Comparison of ENCODE assay signal across 3 cellular contexts in genomic region chr11:17791144-17791543, GRCh38.
TF ChIP-seq lines count a peak whose summit lies in the region.

No MANE protein-coding gene starts in this region.

TF ChIP-seq in SK-N-SH treated with all-trans-retinoic acid at 6 μM for 48 hours, 23 proteins besides CTCF, POLR2A, EP300 and RAD21 (continued from another document):
- TF ChIP-seq, protein P1, sequence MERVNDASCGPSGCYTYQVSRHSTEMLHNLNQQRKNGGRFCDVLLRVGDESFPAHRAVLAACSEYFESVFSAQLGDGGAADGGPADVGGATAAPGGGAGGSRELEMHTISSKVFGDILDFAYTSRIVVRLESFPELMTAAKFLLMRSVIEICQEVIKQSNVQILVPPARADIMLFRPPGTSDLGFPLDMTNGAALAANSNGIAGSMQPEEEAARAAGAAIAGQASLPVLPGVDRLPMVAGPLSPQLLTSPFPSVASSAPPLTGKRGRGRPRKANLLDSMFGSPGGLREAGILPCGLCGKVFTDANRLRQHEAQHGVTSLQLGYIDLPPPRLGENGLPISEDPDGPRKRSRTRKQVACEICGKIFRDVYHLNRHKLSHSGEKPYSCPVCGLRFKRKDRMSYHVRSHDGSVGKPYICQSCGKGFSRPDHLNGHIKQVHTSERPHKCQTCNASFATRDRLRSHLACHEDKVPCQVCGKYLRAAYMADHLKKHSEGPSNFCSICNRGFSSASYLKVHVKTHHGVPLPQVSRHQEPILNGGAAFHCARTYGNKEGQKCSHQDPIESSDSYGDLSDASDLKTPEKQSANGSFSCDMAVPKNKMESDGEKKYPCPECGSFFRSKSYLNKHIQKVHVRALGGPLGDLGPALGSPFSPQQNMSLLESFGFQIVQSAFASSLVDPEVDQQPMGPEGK (CRISPR knock-in tag; IDR thresholded peaks at IDR 0.05; ENCODE audit: borderline replicate concordance) = no peak
- TF ChIP-seq ZFP30 (CRISPR knock-in tag; IDR thresholded peaks at IDR 0.05) (no peak), ESRRG (CRISPR knock-in tag; IDR thresholded peaks at IDR 0.05) (no peak), CSDC2 (CRISPR knock-in tag; IDR thresholded peaks at IDR 0.05) (no peak), TCF4 (CRISPR knock-in tag; IDR thresholded peaks at IDR 0.05; ENCODE audit: borderline replicate concordance) (no peak)

TF ChIP-seq in SK-N-SH, 30 proteins besides CTCF, POLR2A, EP300 and RAD21 (continued from another document):
- TF ChIP-seq, protein P2, sequence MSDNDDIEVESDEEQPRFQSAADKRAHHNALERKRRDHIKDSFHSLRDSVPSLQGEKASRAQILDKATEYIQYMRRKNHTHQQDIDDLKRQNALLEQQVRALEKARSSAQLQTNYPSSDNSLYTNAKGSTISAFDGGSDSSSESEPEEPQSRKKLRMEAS (IDR thresholded peaks at IDR 0.05; ENCODE audit: low read depth) = no peak
- TF ChIP-seq ELF1 (IDR thresholded peaks at IDR 0.05) = no peak
- TF ChIP-seq FOSL2 (IDR thresholded peaks at IDR 0.05; ENCODE audit: borderline replicate concordance, low read depth) = no peak
- TF ChIP-seq, protein P3, sequence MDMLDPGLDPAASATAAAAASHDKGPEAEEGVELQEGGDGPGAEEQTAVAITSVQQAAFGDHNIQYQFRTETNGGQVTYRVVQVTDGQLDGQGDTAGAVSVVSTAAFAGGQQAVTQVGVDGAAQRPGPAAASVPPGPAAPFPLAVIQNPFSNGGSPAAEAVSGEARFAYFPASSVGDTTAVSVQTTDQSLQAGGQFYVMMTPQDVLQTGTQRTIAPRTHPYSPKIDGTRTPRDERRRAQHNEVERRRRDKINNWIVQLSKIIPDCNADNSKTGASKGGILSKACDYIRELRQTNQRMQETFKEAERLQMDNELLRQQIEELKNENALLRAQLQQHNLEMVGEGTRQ (IDR thresholded peaks at IDR 0.05; ENCODE audit: borderline replicate concordance, low read depth, low read length) = no peak
- TF ChIP-seq GATA2 (CRISPR knock-in tag; IDR thresholded peaks at IDR 0.05) = no peak
- TF ChIP-seq, protein P4, sequence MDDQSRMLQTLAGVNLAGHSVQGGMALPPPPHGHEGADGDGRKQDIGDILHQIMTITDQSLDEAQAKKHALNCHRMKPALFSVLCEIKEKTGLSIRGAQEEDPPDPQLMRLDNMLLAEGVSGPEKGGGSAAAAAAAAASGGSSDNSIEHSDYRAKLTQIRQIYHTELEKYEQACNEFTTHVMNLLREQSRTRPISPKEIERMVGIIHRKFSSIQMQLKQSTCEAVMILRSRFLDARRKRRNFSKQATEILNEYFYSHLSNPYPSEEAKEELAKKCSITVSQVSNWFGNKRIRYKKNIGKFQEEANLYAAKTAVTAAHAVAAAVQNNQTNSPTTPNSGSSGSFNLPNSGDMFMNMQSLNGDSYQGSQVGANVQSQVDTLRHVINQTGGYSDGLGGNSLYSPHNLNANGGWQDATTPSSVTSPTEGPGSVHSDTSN (IDR thresholded peaks at IDR 0.05) = no peak
- no peak for TF ChIP-seq SMC3 (IDR thresholded peaks at IDR 0.05; ENCODE audit: low read depth, low read length)

TF ChIP-seq in GM23338, 12 proteins besides CTCF, POLR2A, EP300 and RAD21 (continued from another document):
- TF ChIP-seq ZNF331 (CRISPR knock-in tag; IDR thresholded peaks at IDR 0.05; ENCODE audit: low read depth) = no peak
- no peak for TF ChIP-seq NANOG (IDR thresholded peaks at IDR 0.05; ENCODE audit: borderline replicate concordance)
- TF ChIP-seq, protein P5, sequence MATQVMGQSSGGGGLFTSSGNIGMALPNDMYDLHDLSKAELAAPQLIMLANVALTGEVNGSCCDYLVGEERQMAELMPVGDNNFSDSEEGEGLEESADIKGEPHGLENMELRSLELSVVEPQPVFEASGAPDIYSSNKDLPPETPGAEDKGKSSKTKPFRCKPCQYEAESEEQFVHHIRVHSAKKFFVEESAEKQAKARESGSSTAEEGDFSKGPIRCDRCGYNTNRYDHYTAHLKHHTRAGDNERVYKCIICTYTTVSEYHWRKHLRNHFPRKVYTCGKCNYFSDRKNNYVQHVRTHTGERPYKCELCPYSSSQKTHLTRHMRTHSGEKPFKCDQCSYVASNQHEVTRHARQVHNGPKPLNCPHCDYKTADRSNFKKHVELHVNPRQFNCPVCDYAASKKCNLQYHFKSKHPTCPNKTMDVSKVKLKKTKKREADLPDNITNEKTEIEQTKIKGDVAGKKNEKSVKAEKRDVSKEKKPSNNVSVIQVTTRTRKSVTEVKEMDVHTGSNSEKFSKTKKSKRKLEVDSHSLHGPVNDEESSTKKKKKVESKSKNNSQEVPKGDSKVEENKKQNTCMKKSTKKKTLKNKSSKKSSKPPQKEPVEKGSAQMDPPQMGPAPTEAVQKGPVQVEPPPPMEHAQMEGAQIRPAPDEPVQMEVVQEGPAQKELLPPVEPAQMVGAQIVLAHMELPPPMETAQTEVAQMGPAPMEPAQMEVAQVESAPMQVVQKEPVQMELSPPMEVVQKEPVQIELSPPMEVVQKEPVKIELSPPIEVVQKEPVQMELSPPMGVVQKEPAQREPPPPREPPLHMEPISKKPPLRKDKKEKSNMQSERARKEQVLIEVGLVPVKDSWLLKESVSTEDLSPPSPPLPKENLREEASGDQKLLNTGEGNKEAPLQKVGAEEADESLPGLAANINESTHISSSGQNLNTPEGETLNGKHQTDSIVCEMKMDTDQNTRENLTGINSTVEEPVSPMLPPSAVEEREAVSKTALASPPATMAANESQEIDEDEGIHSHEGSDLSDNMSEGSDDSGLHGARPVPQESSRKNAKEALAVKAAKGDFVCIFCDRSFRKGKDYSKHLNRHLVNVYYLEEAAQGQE (IDR thresholded peaks at IDR 0.05; ENCODE audit: unreplicated experiment) = no peak
- no peak for TF ChIP-seq JUNB (IDR thresholded peaks at IDR 0.05; ENCODE audit: unreplicated experiment)
- no peak for TF ChIP-seq EZH2 (IDR thresholded peaks at IDR 0.05; ENCODE audit: low read depth, unreplicated experiment)
- TF ChIP-seq ZNF114 (CRISPR knock-in tag; IDR thresholded peaks at IDR 0.05) = no peak
- TF ChIP-seq, protein P6, sequence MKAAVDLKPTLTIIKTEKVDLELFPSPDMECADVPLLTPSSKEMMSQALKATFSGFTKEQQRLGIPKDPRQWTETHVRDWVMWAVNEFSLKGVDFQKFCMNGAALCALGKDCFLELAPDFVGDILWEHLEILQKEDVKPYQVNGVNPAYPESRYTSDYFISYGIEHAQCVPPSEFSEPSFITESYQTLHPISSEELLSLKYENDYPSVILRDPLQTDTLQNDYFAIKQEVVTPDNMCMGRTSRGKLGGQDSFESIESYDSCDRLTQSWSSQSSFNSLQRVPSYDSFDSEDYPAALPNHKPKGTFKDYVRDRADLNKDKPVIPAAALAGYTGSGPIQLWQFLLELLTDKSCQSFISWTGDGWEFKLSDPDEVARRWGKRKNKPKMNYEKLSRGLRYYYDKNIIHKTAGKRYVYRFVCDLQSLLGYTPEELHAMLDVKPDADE (IDR thresholded peaks at IDR 0.05) = no peak
